ENCODE assay signal across 16 cellular contexts in the genomic region with DNA sequence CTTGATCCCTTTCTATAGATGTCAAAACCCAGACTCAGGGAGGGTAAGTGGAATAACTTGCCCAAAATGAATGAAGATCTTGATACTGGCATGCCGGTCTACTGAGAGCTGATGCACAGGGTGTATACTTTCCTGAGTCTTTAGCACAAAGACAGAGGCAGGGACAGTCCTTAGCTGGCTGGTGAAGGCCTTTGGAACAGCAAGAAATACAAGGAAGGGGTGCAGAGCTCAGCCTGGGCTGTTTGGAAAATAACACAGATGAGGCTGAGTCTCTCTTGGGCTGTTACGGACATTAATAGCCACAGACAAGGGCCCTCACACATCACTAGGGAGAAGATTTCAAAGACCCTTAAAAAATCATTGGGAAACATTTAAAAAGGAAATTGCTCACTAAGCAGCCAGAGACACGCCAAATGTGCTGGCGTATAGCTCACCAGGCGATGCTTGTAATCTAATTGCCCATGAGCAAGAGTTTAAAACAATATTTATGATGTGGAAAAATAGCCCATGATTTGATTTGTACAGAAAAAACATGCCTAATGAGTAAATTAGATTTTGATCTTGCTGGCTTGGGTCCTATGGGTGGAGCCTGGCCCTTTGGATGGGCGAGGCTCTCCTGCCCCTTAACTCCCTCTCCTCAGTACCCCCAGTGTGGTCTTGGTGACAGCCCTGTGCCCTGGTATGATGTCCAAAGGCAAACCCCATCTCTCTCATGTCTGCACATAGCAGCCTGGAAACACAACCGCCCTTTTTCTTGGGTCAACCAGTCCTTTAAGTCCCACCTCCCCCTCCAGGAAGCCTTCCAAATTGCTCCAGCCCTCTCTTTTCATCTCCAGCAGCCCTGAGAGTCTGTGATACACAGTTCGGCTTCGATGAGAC.
A peak's percentile ranks its signal among the peaks of the same experiment; 100 is the strongest.
DNase-seq lines count a peak whose midpoint lies in the region; ATAC-seq and TF ChIP-seq lines count a peak whose summit lies in the region.
"Had no signal": no experiment of that assay in that cellular context is flagged by ENCODE, and none has a peak within 500 bp of the region (broad histone marks: within the 10 kb centered on the region; RNA-seq: fewer than 3 reads in every experiment).

No MANE protein-coding gene starts in this region.

- no peak overlapping the region for H3K9ac ChIP-seq in trophoblast cell (ENCODE audit: low read length)

- H2BK5ac ChIP-seq in trophoblast cell (ENCODE audit: low read depth, low read length, poor library complexity): no peak overlapping the region

- no peak overlapping the region for H4K12ac ChIP-seq in trophoblast cell (ENCODE audit: low read depth, low read length)

- no peak overlapping the region for H3K4me3 ChIP-seq in spleen
- no peak overlapping the region for H3K4me3 ChIP-seq in trophoblast cell (ENCODE audit: low read depth, low read length)

- H3K23ac ChIP-seq in trophoblast cell (ENCODE audit: low read length): no peak overlapping the region

- H3K9me3 ChIP-seq in spleen (no peaks in the 10 kb centered on the region), trophoblast cell (ENCODE audit: insufficient read depth, low read depth, low read length) (no peaks in the 10 kb centered on the region)
- H3K9me3 ChIP-seq: BE2C had no signal

- peaks cover 0 to 4% (median 0%) of the 10 kb centered on the region in 7 donors for H3K27me3 ChIP-seq in spleen (replicated peaks in 1 of 7)
- no peaks in the 10 kb centered on the region for H3K27me3 ChIP-seq in trophoblast cell (ENCODE audit: insufficient read depth, low read length)

- WGBS in spleen, 5 donors: 79 to 89% (median 85%) methylated on average over 9 of the region's 9 CpGs
- WGBS in trophoblast cell (ENCODE audit: extremely low coverage, insufficient coverage, insufficient read length): no CpG with 5 or more reads among the region's 9 CpGs

- no peak overlapping the region for H4K8ac ChIP-seq in trophoblast cell (ENCODE audit: low read depth, low read length)

- H3K27ac ChIP-seq in spleen (no peak overlapping the region), trophoblast cell (ENCODE audit: low read depth, low read length) (no peak overlapping the region)
- H3K27ac ChIP-seq: C4-2B, HL-60 had no signal

- H2BK120ac ChIP-seq in trophoblast cell (ENCODE audit: insufficient read depth, low read length, poor library complexity): no peak overlapping the region

- no peaks in the 10 kb centered on the region for H3K79me1 ChIP-seq in trophoblast cell (ENCODE audit: low read length)

- no peaks in the 10 kb centered on the region for H3K79me2 ChIP-seq in trophoblast cell (ENCODE audit: control insufficient read depth, insufficient read depth, low read length, poor library complexity)

- DNase-seq in DMS79 (lab: John Stamatoyannopoulos, UW) (peak; percentile 81), SK-N-DZ (ENCODE audit: low spot score) (peak; percentile 66), ecto neural progenitor cell (ENCODE audit: low spot score) (peak; percentile 13), spleen (peak; percentile 15), SKM-1 treated with dmso at 0.1 percent for 144 hours (lab: John Stamatoyannopoulos, UW; ENCODE audit: unreplicated experiment) (no peak), trophoblast cell (no peak)
- DNase-seq: BE2C; CD4-positive, alpha-beta memory T cell; COR-L47; DMS153; GF-D8; HCEC 1CT; HFFc6 had no signal

- no peak overlapping the region for H3K14ac ChIP-seq in trophoblast cell (ENCODE audit: low read length)

- intact Hi-C loops in spleen (cut with DNase I; ENCODE audit: low total_unique reads): no loop called here

- no peak for ATAC-seq in HG02973 (IDR thresholded peaks at IDR 0.05; ENCODE audit: unreplicated experiment)

- H2AK5ac ChIP-seq in trophoblast cell (ENCODE audit: low read length): no peak overlapping the region

- TF ChIP-seq POLR2A in spleen (IDR thresholded peaks at IDR 0.05): no peak

- H2BK12ac ChIP-seq in trophoblast cell (ENCODE audit: low read length): no peak overlapping the region

- no peaks in the 10 kb centered on the region for H3K36me3 ChIP-seq in spleen
- H3K36me3 ChIP-seq in trophoblast cell (ENCODE audit: control insufficient read depth in 1 of 2, insufficient read depth in 2 of 2, low read length in 2 of 2): no peaks in the 10 kb centered on the region
- H3K36me3 ChIP-seq: BE2C had no signal

- no peak overlapping the region for H2AFZ ChIP-seq in trophoblast cell (ENCODE audit: insufficient read depth, low read length, poor library complexity)

- H3K4me1 ChIP-seq in spleen (no peaks in the 10 kb centered on the region), trophoblast cell (ENCODE audit: control insufficient read depth in 1 of 2, insufficient read depth in 2 of 2, low read length in 2 of 2) (no peaks in the 10 kb centered on the region)

- no peak overlapping the region for H3K4ac ChIP-seq in trophoblast cell (ENCODE audit: low read depth, low read length)

- no peak overlapping the region for H3K18ac ChIP-seq in trophoblast cell (ENCODE audit: low read length)

- TF ChIP-seq CTCF in spleen (IDR thresholded peaks at IDR 0.05 in 8 of 11, conservative IDR thresholded peaks at IDR 0.05 in 3 of 11): no peak

- no peak overlapping the region for H3K4me2 ChIP-seq in trophoblast cell (ENCODE audit: low read length)

- H4K91ac ChIP-seq in trophoblast cell (ENCODE audit: low read depth, low read length): no peak overlapping the region

Comparison
In these comparisons a context has a peak if more than half of its experiments do, and no peak if none do; other contexts are left out.
1. DNase-seq: peak in DMS79 (single experiment), SK-N-DZ (single experiment), ecto neural progenitor cell (single experiment) and spleen (single experiment); none in SKM-1 treated with dmso at 0.1 percent for 144 hours (single experiment) and trophoblast cell (0 of 2).